Comparison of ENCODE assay signal across 24 cellular contexts in the genomic region with DNA sequence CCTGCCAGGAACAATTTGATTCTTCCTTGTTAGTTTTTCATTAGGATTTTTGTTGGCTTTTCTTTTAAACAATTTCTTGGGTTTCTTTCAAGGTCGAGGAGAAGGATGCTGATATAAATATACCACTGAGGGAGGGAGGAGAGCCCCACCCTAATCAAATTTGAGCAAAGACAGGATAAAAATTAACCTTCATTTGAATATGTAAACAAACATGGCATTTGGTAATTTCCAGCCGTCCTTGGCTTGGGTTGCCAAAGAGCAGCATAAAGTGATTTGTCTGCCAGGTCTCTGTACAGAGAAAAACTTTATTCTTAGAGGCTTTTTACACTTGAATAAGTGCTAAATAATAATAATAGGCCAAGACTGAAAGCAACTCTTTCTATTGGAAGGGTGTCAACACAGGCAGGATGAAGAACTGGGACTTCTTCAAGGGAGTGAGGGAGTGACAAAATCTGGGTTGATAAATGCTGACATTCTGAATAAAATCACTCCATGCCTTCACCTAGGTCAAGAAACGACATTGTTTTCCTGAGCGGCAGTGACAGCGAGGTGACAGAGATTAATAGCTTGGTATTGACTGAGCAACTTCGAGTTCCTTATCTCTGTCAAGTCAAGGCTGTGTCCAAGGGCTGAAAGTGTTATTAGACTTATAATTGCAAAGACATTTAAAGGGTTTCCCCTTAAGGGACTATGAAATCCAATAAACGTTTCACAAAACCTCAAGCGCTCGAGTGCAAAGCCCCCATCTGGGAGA.
"Had no signal": no experiment of that assay in that cellular context is flagged by ENCODE, and none has a peak within 500 bp of the region (broad histone marks: within the 10 kb centered on the region; RNA-seq: fewer than 3 reads in every experiment).

No MANE protein-coding gene starts in this region.

- H3K4me3 Mint-ChIP-seq: memory B cell, natural killer cell, neural progenitor cell had no signal

- H3K27ac ChIP-seq: coronary artery, esophagus squamous epithelium, neural progenitor cell, prostate gland, right atrium auricular region, stomach, thyroid gland had no signal

- H3K27me3 Mint-ChIP-seq: memory B cell had no signal

- DNase-seq: dermis blood vessel endothelial cell; effector memory CD4-positive, alpha-beta T cell; erythroblast; esophagus squamous epithelium; foreskin melanocyte; left ventricle myocardium superior; natural killer cell; stimulated activated CD4-positive, alpha-beta T cell treated with anti-CD3 and anti-CD28 coated beads, Interleukin-12 subunit alpha, Interleukin-12 subunit beta, amount 100 ng/mL, for 4 hours; stimulated activated CD4-positive, alpha-beta T cell treated with anti-CD3 and anti-CD28 coated beads, Interleukin-1b, Interleukin-23, amount 100 ng/mL, for 48 hours; stimulated activated CD4-positive, alpha-beta T cell treated with anti-CD3 and anti-CD28 coated beads, Interleukin-4, amount 100 ng/mL, for 1 hour; stimulated activated CD8-positive, alpha-beta memory T cell treated with anti-CD3 and anti-CD28 coated beads, Interleukin-4, amount 100 ng/mL, for 48 hours; stimulated activated naive CD4-positive, alpha-beta T cell treated with Interleukin-2 at 50 U/mL for 16 hours; stomach; thyroid gland; trophoblast cell had no signal

- FAIRE-seq: endometrium, keratinocyte had no signal

- H3K9ac ChIP-seq: neural progenitor cell had no signal

- H3K4me1 ChIP-seq: esophagus squamous epithelium, neural progenitor cell, prostate gland, right atrium auricular region, thyroid gland had no signal

- H3K36me3 Mint-ChIP-seq: memory B cell, natural killer cell, neural progenitor cell had no signal

- H3K36me3 ChIP-seq: esophagus squamous epithelium, neural progenitor cell, prostate gland, right atrium auricular region, stomach, thyroid gland had no signal

- H3K4me1 Mint-ChIP-seq: memory B cell, natural killer cell had no signal

- H3K27ac Mint-ChIP-seq: memory B cell, natural killer cell, neural progenitor cell had no signal

- H3K4me3 ChIP-seq: coronary artery, esophagus squamous epithelium, lung, neural progenitor cell, prostate gland, right atrium auricular region, smooth muscle cell, stomach, thyroid gland had no signal

- H3K9me3 ChIP-seq: esophagus squamous epithelium, prostate gland, right atrium auricular region, stomach, thyroid gland had no signal

- H3K27me3 ChIP-seq: esophagus squamous epithelium, neural progenitor cell, right atrium auricular region, stomach, thyroid gland had no signal
